Comparison of ENCODE assay signal across 27 cellular contexts in genomic region chr7:3538051-3538450, GRCh38.
"Had no signal": no experiment of that assay in that cellular context is flagged by ENCODE, and none has a peak within 500 bp of the region (broad histone marks: within the 10 kb centered on the region; RNA-seq: fewer than 3 reads in every experiment).

No MANE protein-coding gene starts in this region.

- H3K9ac ChIP-seq: parathyroid adenoma had no signal

- H3K27me3 ChIP-seq: heart left ventricle, right lobe of liver, stomach, tibial artery, uterus had no signal

- H2AFZ ChIP-seq: parathyroid adenoma had no signal

- H3K4me3 Mint-ChIP-seq: immature natural killer cell; mesothelial cell of epicardium; naive thymus-derived CD4-positive, alpha-beta T cell; natural killer cell treated with Interleukin-12 subunit alpha and Interleukin-12 subunit beta and Interleukin-15 and Interleukin-18, amount 100 ng/mL, for 72 hours; neural crest cell; stimulated activated naive B cell treated with anti-CD40 and anti-IgM and Interleukin-4, amounts not matched to agents 10 μg/mL and 1 μg/mL and 100 μg/mL, for 72 hours; type B pancreatic cell had no signal

- H3K27me3 Mint-ChIP-seq: type B pancreatic cell had no signal

- H3K27ac ChIP-seq: heart left ventricle, left ventricle myocardium inferior, parathyroid adenoma, psoas muscle, right lobe of liver, stomach, thoracic aorta, tibial artery, uterus had no signal

- H3K36me3 ChIP-seq: heart left ventricle, left ventricle myocardium inferior, right lobe of liver, stomach, thoracic aorta, tibial artery, uterus had no signal

- H3K27ac Mint-ChIP-seq: immature natural killer cell; mesothelial cell of epicardium; naive thymus-derived CD4-positive, alpha-beta T cell; natural killer cell treated with Interleukin-12 subunit alpha and Interleukin-12 subunit beta and Interleukin-15 and Interleukin-18, amount 100 ng/mL, for 72 hours; stimulated activated naive B cell treated with anti-CD40 and anti-IgM and Interleukin-4, amounts not matched to agents 10 μg/mL and 1 μg/mL and 100 μg/mL, for 72 hours; type B pancreatic cell had no signal

- H3K79me2 ChIP-seq: parathyroid adenoma had no signal

- ATAC-seq: left colon; naive thymus-derived CD4-positive, alpha-beta T cell; natural killer cell treated with Interleukin-12 subunit alpha and Interleukin-12 subunit beta and Interleukin-15 and Interleukin-18, amount 100 ng/mL, for 72 hours; psoas muscle; right lobe of liver; stimulated activated naive B cell treated with anti-CD40 and anti-IgM and Interleukin-4, amounts not matched to agents 10 μg/mL and 1 μg/mL and 100 μg/mL, for 72 hours; stimulated activated naive CD8-positive, alpha-beta T cell treated with anti-CD3 and anti-CD28 coated beads, Interleukin-15, Interleukin-2, amounts not matched to agents 100 U/mL and 50 U/mL, for 24 hours had no signal

- H3K9me3 Mint-ChIP-seq: immature natural killer cell; mesothelial cell of epicardium; natural killer cell treated with Interleukin-12 subunit alpha and Interleukin-12 subunit beta and Interleukin-15 and Interleukin-18, amount 100 ng/mL, for 72 hours; neural crest cell; stimulated activated naive B cell treated with anti-CD40 and anti-IgM and Interleukin-4, amounts not matched to agents 10 μg/mL and 1 μg/mL and 100 μg/mL, for 72 hours; type B pancreatic cell had no signal

- H3K9me3 ChIP-seq: heart left ventricle, left ventricle myocardium inferior, psoas muscle, right lobe of liver, stomach, thoracic aorta, tibial artery, uterus had no signal

- H3K4me1 ChIP-seq: heart left ventricle, left ventricle myocardium inferior, parathyroid adenoma, psoas muscle, right lobe of liver, stomach, uterus had no signal

- H3K36me3 Mint-ChIP-seq: immature natural killer cell; mesothelial cell of epicardium; naive thymus-derived CD4-positive, alpha-beta T cell; natural killer cell treated with Interleukin-12 subunit alpha and Interleukin-12 subunit beta and Interleukin-15 and Interleukin-18, amount 100 ng/mL, for 72 hours; stimulated activated naive B cell treated with anti-CD40 and anti-IgM and Interleukin-4, amounts not matched to agents 10 μg/mL and 1 μg/mL and 100 μg/mL, for 72 hours; type B pancreatic cell had no signal

- H3K4me1 Mint-ChIP-seq: immature natural killer cell; neural crest cell; stimulated activated naive B cell treated with anti-CD40 and anti-IgM and Interleukin-4, amounts not matched to agents 10 μg/mL and 1 μg/mL and 100 μg/mL, for 72 hours had no signal

- H3K4me3 ChIP-seq: heart left ventricle, left ventricle myocardium inferior, lung, psoas muscle, right lobe of liver, stomach, thoracic aorta, tibial artery, uterus had no signal

- DNase-seq: immature natural killer cell; kidney; left colon; left ventricle myocardium inferior; mesendoderm; naive thymus-derived CD4-positive, alpha-beta T cell; nucleus accumbens; psoas muscle; right lobe of liver; small intestine; stimulated activated CD4-positive, alpha-beta T cell treated with anti-CD3 and anti-CD28 coated beads, Interleukin-12 subunit alpha, Interleukin-12 subunit beta, amount 100 ng/mL, for 4 hours; stimulated activated CD4-positive, alpha-beta T cell treated with anti-CD3 and anti-CD28 coated beads, Interleukin-15, amount 100 ng/mL, for 24 hours; stimulated activated CD4-positive, alpha-beta T cell treated with anti-CD3 and anti-CD28 coated beads, Interleukin-2, amount 100 ng/mL, for 24 hours; stimulated activated CD4-positive, alpha-beta T cell treated with anti-CD3 and anti-CD28 coated beads, Interleukin-4, amount 100 ng/mL, for 1 hour; stimulated activated naive B cell treated with anti-CD40 and anti-IgM and Interleukin-4, amounts not matched to agents 10 μg/mL and 1 μg/mL and 100 μg/mL, for 72 hours; stimulated activated naive CD8-positive, alpha-beta T cell treated with anti-CD3 and anti-CD28 coated beads, Interleukin-15, Interleukin-2, amounts not matched to agents 100 U/mL and 50 U/mL, for 24 hours; stomach; tibial artery; uterus had no signal
